Comparison of ENCODE assay signal across 1 cellular context in the genomic region with DNA sequence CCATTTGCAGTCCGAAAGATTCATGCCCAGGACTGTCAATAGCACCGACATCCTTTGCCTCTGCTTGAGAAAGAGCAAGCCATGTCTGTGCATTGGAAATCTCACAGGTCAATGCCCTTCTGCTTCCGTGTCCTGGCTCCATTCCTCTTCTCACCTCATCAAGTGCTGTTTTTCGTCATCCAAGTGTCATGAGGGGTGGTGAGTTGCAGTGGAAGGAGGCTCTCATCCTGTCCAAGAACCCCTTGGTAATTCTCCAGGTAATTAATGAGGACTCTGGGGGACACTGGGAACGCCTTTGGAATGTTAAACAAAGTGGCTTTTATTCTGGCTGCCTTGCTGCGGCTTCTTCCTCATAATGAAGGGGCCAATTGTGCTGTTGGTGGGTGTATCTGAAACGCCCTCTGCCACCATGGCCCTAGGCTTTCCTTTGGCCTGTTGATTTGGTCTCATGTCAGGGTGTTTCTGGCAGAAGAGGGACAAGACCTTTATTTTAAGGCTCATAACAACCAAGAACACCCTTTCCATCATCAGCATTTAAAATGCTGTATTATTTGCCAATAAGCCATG.
TF ChIP-seq lines count a peak whose summit lies in the region.

No MANE protein-coding gene starts in this region.

TF ChIP-seq in GM23338, 12 proteins besides CTCF, POLR2A, EP300 and RAD21:
- TF ChIP-seq, protein P1, sequence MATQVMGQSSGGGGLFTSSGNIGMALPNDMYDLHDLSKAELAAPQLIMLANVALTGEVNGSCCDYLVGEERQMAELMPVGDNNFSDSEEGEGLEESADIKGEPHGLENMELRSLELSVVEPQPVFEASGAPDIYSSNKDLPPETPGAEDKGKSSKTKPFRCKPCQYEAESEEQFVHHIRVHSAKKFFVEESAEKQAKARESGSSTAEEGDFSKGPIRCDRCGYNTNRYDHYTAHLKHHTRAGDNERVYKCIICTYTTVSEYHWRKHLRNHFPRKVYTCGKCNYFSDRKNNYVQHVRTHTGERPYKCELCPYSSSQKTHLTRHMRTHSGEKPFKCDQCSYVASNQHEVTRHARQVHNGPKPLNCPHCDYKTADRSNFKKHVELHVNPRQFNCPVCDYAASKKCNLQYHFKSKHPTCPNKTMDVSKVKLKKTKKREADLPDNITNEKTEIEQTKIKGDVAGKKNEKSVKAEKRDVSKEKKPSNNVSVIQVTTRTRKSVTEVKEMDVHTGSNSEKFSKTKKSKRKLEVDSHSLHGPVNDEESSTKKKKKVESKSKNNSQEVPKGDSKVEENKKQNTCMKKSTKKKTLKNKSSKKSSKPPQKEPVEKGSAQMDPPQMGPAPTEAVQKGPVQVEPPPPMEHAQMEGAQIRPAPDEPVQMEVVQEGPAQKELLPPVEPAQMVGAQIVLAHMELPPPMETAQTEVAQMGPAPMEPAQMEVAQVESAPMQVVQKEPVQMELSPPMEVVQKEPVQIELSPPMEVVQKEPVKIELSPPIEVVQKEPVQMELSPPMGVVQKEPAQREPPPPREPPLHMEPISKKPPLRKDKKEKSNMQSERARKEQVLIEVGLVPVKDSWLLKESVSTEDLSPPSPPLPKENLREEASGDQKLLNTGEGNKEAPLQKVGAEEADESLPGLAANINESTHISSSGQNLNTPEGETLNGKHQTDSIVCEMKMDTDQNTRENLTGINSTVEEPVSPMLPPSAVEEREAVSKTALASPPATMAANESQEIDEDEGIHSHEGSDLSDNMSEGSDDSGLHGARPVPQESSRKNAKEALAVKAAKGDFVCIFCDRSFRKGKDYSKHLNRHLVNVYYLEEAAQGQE (IDR thresholded peaks at IDR 0.05; ENCODE audit: unreplicated experiment) = no peak
- TF ChIP-seq EZH2 (IDR thresholded peaks at IDR 0.05; ENCODE audit: low read depth, unreplicated experiment) = no peak
- no peak for TF ChIP-seq EZH2phosphoT487 (IDR thresholded peaks at IDR 0.05; ENCODE audit: unreplicated experiment)
